Comparison of ENCODE assay signal across 1 cellular context in the genomic region with DNA sequence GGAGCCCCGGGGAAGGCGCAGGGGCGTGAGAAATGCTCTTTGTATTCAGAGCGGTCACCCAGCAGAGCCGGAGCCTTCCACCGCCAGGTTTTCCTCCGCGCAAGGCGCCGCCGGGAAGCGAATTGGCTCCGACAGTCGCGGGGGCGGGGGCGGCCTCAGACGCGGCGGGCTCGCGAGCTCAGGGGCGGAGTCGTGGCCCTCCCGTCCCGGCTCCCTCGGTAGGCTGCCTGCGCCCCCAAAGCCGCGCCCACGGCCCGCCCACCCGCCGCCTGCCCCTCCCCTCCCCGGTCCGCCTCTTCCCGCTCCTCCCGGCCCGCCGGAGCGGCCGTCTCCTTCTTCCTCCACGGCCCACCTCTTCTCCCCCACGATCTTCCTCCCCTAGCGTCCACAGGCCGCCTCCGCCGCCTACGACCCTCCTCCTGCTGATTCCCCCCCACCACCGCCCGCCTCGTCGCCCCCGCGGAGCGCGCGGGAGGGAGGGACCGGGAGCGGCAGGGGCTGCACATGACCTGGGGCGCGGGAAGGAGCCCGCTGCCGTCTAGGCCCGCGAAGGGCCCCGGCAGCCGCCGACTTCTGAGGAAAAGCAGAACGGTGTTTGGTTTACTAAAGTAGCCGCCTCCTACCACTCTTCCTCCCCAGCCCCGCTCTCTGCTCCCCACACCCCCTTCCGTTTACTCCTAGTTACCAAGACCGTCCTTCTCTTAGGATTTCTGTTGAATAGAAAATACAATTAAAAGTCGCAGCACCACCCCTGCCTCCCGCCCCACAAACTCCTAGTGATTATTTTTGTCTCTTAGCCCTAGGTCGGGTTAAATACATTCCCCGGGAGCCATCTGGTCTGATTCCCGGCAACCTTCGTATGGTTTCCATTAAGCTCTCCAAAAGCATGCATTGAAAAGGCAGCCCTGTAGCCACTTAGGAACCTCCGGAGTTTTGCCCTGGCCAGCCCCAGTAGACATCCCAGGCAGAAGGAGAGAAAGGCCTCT.
A peak's percentile ranks its signal among the peaks of the same experiment; 100 is the strongest.
TF ChIP-seq lines count a peak whose summit lies in the region.

No MANE protein-coding gene starts in this region.

TF ChIP-seq in HepG2, 621 proteins besides CTCF, POLR2A, EP300 and RAD21 (continues in another document):
- TF ChIP-seq, protein P1, sequence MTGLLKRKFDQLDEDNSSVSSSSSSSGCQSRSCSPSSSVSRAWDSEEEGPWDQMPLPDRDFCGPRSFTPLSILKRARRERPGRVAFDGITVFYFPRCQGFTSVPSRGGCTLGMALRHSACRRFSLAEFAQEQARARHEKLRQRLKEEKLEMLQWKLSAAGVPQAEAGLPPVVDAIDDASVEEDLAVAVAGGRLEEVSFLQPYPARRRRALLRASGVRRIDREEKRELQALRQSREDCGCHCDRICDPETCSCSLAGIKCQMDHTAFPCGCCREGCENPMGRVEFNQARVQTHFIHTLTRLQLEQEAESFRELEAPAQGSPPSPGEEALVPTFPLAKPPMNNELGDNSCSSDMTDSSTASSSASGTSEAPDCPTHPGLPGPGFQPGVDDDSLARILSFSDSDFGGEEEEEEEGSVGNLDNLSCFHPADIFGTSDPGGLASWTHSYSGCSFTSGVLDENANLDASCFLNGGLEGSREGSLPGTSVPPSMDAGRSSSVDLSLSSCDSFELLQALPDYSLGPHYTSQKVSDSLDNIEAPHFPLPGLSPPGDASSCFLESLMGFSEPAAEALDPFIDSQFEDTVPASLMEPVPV (CRISPR knock-in tag; IDR thresholded peaks at IDR 0.05) = peak; percentile 23; the same call in 1 of the 2 replicates
- TF ChIP-seq ERF (CRISPR knock-in tag; IDR thresholded peaks at IDR 0.05) (0 out of 2 replicates have a peak, but pooled peaks have one; percentile 12), JARID2 (CRISPR knock-in tag; IDR thresholded peaks at IDR 0.05; ENCODE audit: insufficient replicate concordance) (no peak), SKI (IDR thresholded peaks at IDR 0.05; ENCODE audit: partially characterized antibody) (peak; percentile 36), ZNF224 (CRISPR knock-in tag; IDR thresholded peaks at IDR 0.05) (no peak), NR2C2 (CRISPR knock-in tag; IDR thresholded peaks at IDR 0.05; ENCODE audit: borderline replicate concordance) (0 out of 2 replicates have a peak, but pooled peaks have one; percentile 14), SALL1 (CRISPR knock-in tag; IDR thresholded peaks at IDR 0.05) (peak; percentile 49; the same call in 1 of the 2 replicates), KDM2A (CRISPR knock-in tag; IDR thresholded peaks at IDR 0.05; ENCODE audit: borderline replicate concordance, low read depth) (peak; percentile 45; the same call in 1 of the 2 replicates), SRSF1 (optimal IDR thresholded peaks at IDR 0.05; ENCODE audit: low read depth, low read length) (peak; percentile 35), ZNF430 (CRISPR knock-in tag; IDR thresholded peaks at IDR 0.05) (peak; percentile 22; the same call in 1 of the 2 replicates), ASH2L (IDR thresholded peaks at IDR 0.05; ENCODE audit: insufficient read length, low read depth, low read length) (peak; percentile 44), SPEN (CRISPR knock-in tag; IDR thresholded peaks at IDR 0.05; ENCODE audit: low read depth) (peak; percentile 15; the same call in 1 of the 2 replicates), HNRNPLL (IDR thresholded peaks at IDR 0.05; ENCODE audit: low read depth, low read length, poor library complexity, severe bottlenecking) (peak; percentile 46), MAZ (IDR thresholded peaks at IDR 0.05; ENCODE audit: borderline replicate concordance, low read depth, low read length) (no peak), MAZ (CRISPR knock-in tag; IDR thresholded peaks at IDR 0.05; ENCODE audit: low read depth) (peak; percentile 57; the same call in 1 of the 2 replicates), ATAD3A (CRISPR knock-in tag; IDR thresholded peaks at IDR 0.05) (no peak), EZH2 (conservative IDR thresholded peaks at IDR 0.05; ENCODE audit: low read depth, low read length) (peak; percentile 58; the same call in 1 of the 2 replicates), ZNF280D (CRISPR knock-in tag; IDR thresholded peaks at IDR 0.05) (no peak), TMF1 (CRISPR knock-in tag; IDR thresholded peaks at IDR 0.05; ENCODE audit: low read depth) (peak; percentile 57; the same call in 1 of the 2 replicates), THAP9 (CRISPR knock-in tag; IDR thresholded peaks at IDR 0.05; ENCODE audit: borderline replicate concordance) (0 out of 2 replicates have a peak, but pooled peaks have one; percentile 19), TBX2 (CRISPR knock-in tag; IDR thresholded peaks at IDR 0.05; ENCODE audit: borderline replicate concordance) (peak; percentile 47), PRDM15 (CRISPR knock-in tag; IDR thresholded peaks at IDR 0.05) (peak; percentile 96)
- TF ChIP-seq, protein P2, sequence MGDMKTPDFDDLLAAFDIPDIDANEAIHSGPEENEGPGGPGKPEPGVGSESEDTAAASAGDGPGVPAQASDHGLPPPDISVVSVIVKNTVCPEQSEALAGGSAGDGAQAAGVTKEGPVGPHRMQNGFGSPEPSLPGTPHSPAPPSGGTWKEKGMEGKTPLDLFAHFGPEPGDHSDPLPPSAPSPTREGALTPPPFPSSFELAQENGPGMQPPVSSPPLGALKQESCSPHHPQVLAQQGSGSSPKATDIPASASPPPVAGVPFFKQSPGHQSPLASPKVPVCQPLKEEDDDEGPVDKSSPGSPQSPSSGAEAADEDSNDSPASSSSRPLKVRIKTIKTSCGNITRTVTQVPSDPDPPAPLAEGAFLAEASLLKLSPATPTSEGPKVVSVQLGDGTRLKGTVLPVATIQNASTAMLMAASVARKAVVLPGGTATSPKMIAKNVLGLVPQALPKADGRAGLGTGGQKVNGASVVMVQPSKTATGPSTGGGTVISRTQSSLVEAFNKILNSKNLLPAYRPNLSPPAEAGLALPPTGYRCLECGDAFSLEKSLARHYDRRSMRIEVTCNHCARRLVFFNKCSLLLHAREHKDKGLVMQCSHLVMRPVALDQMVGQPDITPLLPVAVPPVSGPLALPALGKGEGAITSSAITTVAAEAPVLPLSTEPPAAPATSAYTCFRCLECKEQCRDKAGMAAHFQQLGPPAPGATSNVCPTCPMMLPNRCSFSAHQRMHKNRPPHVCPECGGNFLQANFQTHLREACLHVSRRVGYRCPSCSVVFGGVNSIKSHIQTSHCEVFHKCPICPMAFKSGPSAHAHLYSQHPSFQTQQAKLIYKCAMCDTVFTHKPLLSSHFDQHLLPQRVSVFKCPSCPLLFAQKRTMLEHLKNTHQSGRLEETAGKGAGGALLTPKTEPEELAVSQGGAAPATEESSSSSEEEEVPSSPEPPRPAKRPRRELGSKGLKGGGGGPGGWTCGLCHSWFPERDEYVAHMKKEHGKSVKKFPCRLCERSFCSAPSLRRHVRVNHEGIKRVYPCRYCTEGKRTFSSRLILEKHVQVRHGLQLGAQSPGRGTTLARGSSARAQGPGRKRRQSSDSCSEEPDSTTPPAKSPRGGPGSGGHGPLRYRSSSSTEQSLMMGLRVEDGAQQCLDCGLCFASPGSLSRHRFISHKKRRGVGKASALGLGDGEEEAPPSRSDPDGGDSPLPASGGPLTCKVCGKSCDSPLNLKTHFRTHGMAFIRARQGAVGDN (CRISPR knock-in tag; IDR thresholded peaks at IDR 0.05) = peak; percentile 76
- TF ChIP-seq, protein P3, sequence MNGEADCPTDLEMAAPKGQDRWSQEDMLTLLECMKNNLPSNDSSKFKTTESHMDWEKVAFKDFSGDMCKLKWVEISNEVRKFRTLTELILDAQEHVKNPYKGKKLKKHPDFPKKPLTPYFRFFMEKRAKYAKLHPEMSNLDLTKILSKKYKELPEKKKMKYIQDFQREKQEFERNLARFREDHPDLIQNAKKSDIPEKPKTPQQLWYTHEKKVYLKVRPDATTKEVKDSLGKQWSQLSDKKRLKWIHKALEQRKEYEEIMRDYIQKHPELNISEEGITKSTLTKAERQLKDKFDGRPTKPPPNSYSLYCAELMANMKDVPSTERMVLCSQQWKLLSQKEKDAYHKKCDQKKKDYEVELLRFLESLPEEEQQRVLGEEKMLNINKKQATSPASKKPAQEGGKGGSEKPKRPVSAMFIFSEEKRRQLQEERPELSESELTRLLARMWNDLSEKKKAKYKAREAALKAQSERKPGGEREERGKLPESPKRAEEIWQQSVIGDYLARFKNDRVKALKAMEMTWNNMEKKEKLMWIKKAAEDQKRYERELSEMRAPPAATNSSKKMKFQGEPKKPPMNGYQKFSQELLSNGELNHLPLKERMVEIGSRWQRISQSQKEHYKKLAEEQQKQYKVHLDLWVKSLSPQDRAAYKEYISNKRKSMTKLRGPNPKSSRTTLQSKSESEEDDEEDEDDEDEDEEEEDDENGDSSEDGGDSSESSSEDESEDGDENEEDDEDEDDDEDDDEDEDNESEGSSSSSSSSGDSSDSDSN (CRISPR knock-in tag; IDR thresholded peaks at IDR 0.05) = peak; percentile 17; the same call in 1 of the 2 replicates
- TF ChIP-seq, protein P4, sequence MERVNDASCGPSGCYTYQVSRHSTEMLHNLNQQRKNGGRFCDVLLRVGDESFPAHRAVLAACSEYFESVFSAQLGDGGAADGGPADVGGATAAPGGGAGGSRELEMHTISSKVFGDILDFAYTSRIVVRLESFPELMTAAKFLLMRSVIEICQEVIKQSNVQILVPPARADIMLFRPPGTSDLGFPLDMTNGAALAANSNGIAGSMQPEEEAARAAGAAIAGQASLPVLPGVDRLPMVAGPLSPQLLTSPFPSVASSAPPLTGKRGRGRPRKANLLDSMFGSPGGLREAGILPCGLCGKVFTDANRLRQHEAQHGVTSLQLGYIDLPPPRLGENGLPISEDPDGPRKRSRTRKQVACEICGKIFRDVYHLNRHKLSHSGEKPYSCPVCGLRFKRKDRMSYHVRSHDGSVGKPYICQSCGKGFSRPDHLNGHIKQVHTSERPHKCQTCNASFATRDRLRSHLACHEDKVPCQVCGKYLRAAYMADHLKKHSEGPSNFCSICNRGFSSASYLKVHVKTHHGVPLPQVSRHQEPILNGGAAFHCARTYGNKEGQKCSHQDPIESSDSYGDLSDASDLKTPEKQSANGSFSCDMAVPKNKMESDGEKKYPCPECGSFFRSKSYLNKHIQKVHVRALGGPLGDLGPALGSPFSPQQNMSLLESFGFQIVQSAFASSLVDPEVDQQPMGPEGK (CRISPR knock-in tag; IDR thresholded peaks at IDR 0.05) = peak; percentile 75
- TF ChIP-seq, protein P5, sequence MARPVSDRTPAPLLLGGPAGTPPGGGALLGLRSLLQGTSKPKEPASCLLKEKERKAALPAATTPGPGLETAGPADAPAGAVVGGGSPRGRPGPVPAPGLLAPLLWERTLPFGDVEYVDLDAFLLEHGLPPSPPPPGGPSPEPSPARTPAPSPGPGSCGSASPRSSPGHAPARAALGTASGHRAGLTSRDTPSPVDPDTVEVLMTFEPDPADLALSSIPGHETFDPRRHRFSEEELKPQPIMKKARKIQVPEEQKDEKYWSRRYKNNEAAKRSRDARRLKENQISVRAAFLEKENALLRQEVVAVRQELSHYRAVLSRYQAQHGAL (CRISPR knock-in tag; IDR thresholded peaks at IDR 0.05; ENCODE audit: not compliant biosample characterization) = no peak
